In genomic region chr15:44535509-44536297, GRCh38 we compare ENCODE assay signal across 8 cellular contexts. TPM values are rescaled to one million over a fixed set of nuclear protein-coding genes. Genes with fewer than 3 reads are reported as not detected.
DNase-seq lines count a peak whose midpoint lies in the region; ATAC-seq and TF ChIP-seq lines count a peak whose summit lies in the region.

No MANE protein-coding gene starts in this region.

- no peaks in the 10 kb centered on the region for H3K9me2 ChIP-seq in neural cell (ENCODE audit: insufficient read depth, low read length)

- no peaks in the 10 kb centered on the region for H3K9me3 ChIP-seq in CD4-positive, alpha-beta memory T cell (ENCODE audit: control insufficient read depth in 1 of 2, low read length in 2 of 2)
- no peaks in the 10 kb centered on the region for H3K9me3 ChIP-seq in neural cell (ENCODE audit: low read length)

- no peak for TF ChIP-seq EP300 in neural cell (conservative IDR thresholded peaks at IDR 0.05; ENCODE audit: poor library complexity, severe bottlenecking)

- H4K20me1 ChIP-seq in neural cell (ENCODE audit: insufficient read depth) = no peaks in the 10 kb centered on the region

- H3K27ac ChIP-seq in CD4-positive, alpha-beta memory T cell (ENCODE audit: low read depth, low read length) = peak overlapping the region; percentile 91
- peak overlapping the region; percentile 77 for H3K27ac ChIP-seq in neural cell (ENCODE audit: low read length)

- peak overlapping the region; percentile 76 for H2AFZ ChIP-seq in neural cell (ENCODE audit: low read depth, low read length)

- peak overlapping the region; percentile 65 to 71 for H3K4me3 ChIP-seq in CD4-positive, alpha-beta memory T cell (ENCODE audit: low read length in 2 of 2)
- H3K4me3 ChIP-seq in neural cell (ENCODE audit: low read length) = peak overlapping the region; percentile 90

- TF ChIP-seq RAD21 in neural cell (conservative IDR thresholded peaks at IDR 0.05) = no peak

- no peaks in the 10 kb centered on the region for H3K36me3 ChIP-seq in CD4-positive, alpha-beta memory T cell (ENCODE audit: insufficient read depth, low read length)
- no peaks in the 10 kb centered on the region for H3K36me3 ChIP-seq in neural cell (ENCODE audit: insufficient read depth, low read length)

- ATAC-seq in HG03196 (IDR thresholded peaks at IDR 0.05; ENCODE audit: unreplicated experiment) (peak; percentile 9), HG02623 (IDR thresholded peaks at IDR 0.05; ENCODE audit: unreplicated experiment) (no peak), GM19455 (IDR thresholded peaks at IDR 0.05; ENCODE audit: unreplicated experiment) (no peak)
- no peak for ATAC-seq in activated CD8-positive, alpha-beta T cell treated with anti-CD3 and anti-CD28 coated beads for 36 hours

- H3K79me2 ChIP-seq in neural cell (replicated peaks; ENCODE audit: insufficient read depth, low read length) = peaks cover 22% of the 10 kb centered on the region

- no peaks in the 10 kb centered on the region for H3K27me3 Mint-ChIP-seq in CD4-positive, alpha-beta memory T cell
- no peaks in the 10 kb centered on the region for H3K27me3 Mint-ChIP-seq in activated CD8-positive, alpha-beta T cell treated with anti-CD3 and anti-CD28 coated beads for 36 hours

- no peak for TF ChIP-seq CTCF in activated CD8-positive, alpha-beta T cell treated with anti-CD3 and anti-CD28 coated beads for 36 hours (IDR thresholded peaks at IDR 0.05)
- no peak for TF ChIP-seq CTCF in neural cell (IDR thresholded peaks at IDR 0.05; ENCODE audit: poor library complexity, severe bottlenecking)

- peak overlapping the region; percentile 72 for H3K9ac ChIP-seq in neural cell (ENCODE audit: low read length)

- peaks cover 34% of the 10 kb centered on the region for H3K4me1 ChIP-seq in CD4-positive, alpha-beta memory T cell (ENCODE audit: insufficient read depth, low read length)

- peak; percentile 20 to 39 (median 25) for DNase-seq in CD4-positive, alpha-beta memory T cell
- DNase-seq in activated CD8-positive, alpha-beta T cell treated with anti-CD3 and anti-CD28 coated beads for 36 hours = peak; percentile 57
- DNase-seq in erythroblast (lab: John Stamatoyannopoulos, UW) (peak; percentile 59 to 78), HuH-7.5 (ENCODE audit: low spot score) (no peak)

- peak overlapping the region; percentile 88 to 97 (median 95) for H3K27ac Mint-ChIP-seq in CD4-positive, alpha-beta memory T cell
- peak overlapping the region; percentile 96 for H3K27ac Mint-ChIP-seq in activated CD8-positive, alpha-beta T cell treated with anti-CD3 and anti-CD28 coated beads for 36 hours

- intact Hi-C loops in CD4-positive, alpha-beta memory T cell (cut with micrococcal nuclease) = loop anchor here (1.0 to 5.0 kb wide), 6 partner anchors 19 to 663 kb away; partner anchors contain the start of genes CTDSPL2, GOLM2 and SPG11
- intact Hi-C loops in activated CD8-positive, alpha-beta T cell treated with anti-CD3 and anti-CD28 coated beads for 36 hours (cut with micrococcal nuclease) = loop anchor here (5.0 to 10.0 kb wide), 2 partner anchors 108 to 231 kb away; partner anchors contain the start of gene CTDSPL2

- no peaks in the 10 kb centered on the region for H3K9me3 Mint-ChIP-seq in CD4-positive, alpha-beta memory T cell
- no peaks in the 10 kb centered on the region for H3K9me3 Mint-ChIP-seq in activated CD8-positive, alpha-beta T cell treated with anti-CD3 and anti-CD28 coated beads for 36 hours

- H3K4me1 Mint-ChIP-seq in CD4-positive, alpha-beta memory T cell = peaks cover 26 to 56% (median 36%) of the 10 kb centered on the region in 4 donors
- peaks cover 30% of the 10 kb centered on the region for H3K4me1 Mint-ChIP-seq in activated CD8-positive, alpha-beta T cell treated with anti-CD3 and anti-CD28 coated beads for 36 hours (ENCODE audit: low read depth)

- POLR2A ChIA-PET in CD4-positive, alpha-beta memory T cell (lab: Charles Lee; ENCODE audit: partially characterized antibody) = interaction anchor here (2.8 kb wide), 1 partner anchor 175 kb away, joined by 14 read pairs; the partner anchor contains the start of genes B2M and PATL2
- POLR2A ChIA-PET in activated CD8-positive, alpha-beta T cell treated with anti-CD3 and anti-CD28 coated beads for 36 hours (lab: Charles Lee) = interaction anchor here (1.1 kb wide), 1 partner anchor 11 kb away, joined by 3 read pairs; no protein-coding TSS in a partner anchor

- peak overlapping the region; percentile 95 for H3K4me2 ChIP-seq in neural cell (ENCODE audit: low read length)

- CTCF ChIA-PET in CD4-positive, alpha-beta memory T cell (lab: Charles Lee; ENCODE audit: partially characterized antibody) = interaction anchor here (1.0 kb wide), 1 partner anchor 10 kb away, joined by 5 read pairs; no protein-coding TSS in a partner anchor
- CTCF ChIA-PET in activated CD8-positive, alpha-beta T cell treated with anti-CD3 and anti-CD28 coated beads for 36 hours (lab: Charles Lee) = no interaction called here

- peak overlapping the region; percentile 83 to 96 (median 92) for H3K4me3 Mint-ChIP-seq in CD4-positive, alpha-beta memory T cell
- H3K4me3 Mint-ChIP-seq in activated CD8-positive, alpha-beta T cell treated with anti-CD3 and anti-CD28 coated beads for 36 hours = peak overlapping the region; percentile 87

- no peaks in the 10 kb centered on the region for H3F3A ChIP-seq in neural cell (ENCODE audit: insufficient read depth, low read length, poor library complexity, severe bottlenecking)

- TF ChIP-seq POLR2A in erythroblast (IDR thresholded peaks at IDR 0.05; ENCODE audit: low read length) = no peak

- H3K27me3 ChIP-seq in CD4-positive, alpha-beta memory T cell (ENCODE audit: insufficient read depth, low read length) = no peaks in the 10 kb centered on the region
- no peaks in the 10 kb centered on the region for H3K27me3 ChIP-seq in neural cell (ENCODE audit: insufficient read depth, low read depth, low read length)

- H3K36me3 Mint-ChIP-seq in CD4-positive, alpha-beta memory T cell = peaks cover 3 to 35% of the 10 kb centered on the region in 2 donors
- H3K36me3 Mint-ChIP-seq in activated CD8-positive, alpha-beta T cell treated with anti-CD3 and anti-CD28 coated beads for 36 hours (ENCODE audit: low read depth) = peaks cover 38% of the 10 kb centered on the region

TF ChIP-seq in neural cell, 6 proteins besides CTCF, POLR2A, EP300 and RAD21:
- no peak for TF ChIP-seq POLR2AphosphoS5 (IDR thresholded peaks at IDR 0.05)
- TF ChIP-seq TAF1 (IDR thresholded peaks at IDR 0.05; ENCODE audit: low read depth) = no peak
- no peak for TF ChIP-seq MXI1 (conservative IDR thresholded peaks at IDR 0.05; ENCODE audit: poor library complexity, severe bottlenecking)
- TF ChIP-seq REST (IDR thresholded peaks at IDR 0.05; ENCODE audit: borderline replicate concordance) = no peak
TF ChIP-seq in neural cell: peak in this region for 0.

RNA-seq across cellular contexts. Expression of gene EIF3J, which starts 1.2 kb away (rescaled TPM):
- total RNA-seq in CD4-positive, alpha-beta memory T cell = 10 to 100 TPM; 65.0 to 76.8 TPM
- 10 to 100 TPM; 20.4 to 31.0 TPM for polyA plus RNA-seq in CD4-positive, alpha-beta memory T cell
- 100 to 1,000 TPM; 109 to 112 TPM for total RNA-seq in activated CD8-positive, alpha-beta T cell treated with anti-CD3 and anti-CD28 coated beads for 36 hours
- polyA plus RNA-seq in neural cell = 51.4 and 52.9 TPM in 2 replicates
- 61.1 and 76.1 TPM in 2 replicates for polyA minus RNA-seq in neural cell
